ENCODE assay signal across 1 cellular context in the genomic region with DNA sequence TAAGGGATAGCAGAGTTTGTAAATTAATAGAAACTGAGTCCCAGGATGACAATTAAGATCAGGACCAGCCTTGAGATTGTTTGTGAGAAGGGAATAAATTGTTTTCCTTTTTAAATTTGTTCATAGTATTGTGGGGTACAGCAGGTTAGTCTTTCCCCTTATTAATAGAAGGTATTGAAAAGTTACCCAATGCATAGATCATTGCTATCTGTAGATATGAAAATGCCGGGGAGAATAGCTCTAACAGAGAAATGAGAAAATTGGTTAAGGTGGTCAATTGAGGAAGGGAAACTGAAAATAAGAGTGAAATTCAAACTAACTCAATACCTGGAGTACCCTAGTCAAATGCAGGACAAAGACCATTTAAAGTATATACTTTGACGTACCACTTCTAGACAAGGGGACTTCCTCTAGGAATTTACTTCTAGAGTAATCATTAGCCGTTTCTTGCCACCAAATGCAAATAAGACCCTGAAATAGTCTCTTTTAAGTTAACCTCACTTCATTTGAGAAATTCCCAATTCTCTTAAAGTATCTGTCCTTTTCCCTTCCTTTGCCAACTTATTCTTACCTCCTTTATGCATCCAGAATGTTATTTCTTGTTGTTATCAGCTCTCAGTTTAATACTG.
A peak's percentile ranks its signal among the peaks of the same experiment; 100 is the strongest.
TF ChIP-seq lines count a peak whose summit lies in the region.

No MANE protein-coding gene starts in this region.

TF ChIP-seq in GM12878, 131 proteins besides CTCF, POLR2A, EP300 and RAD21 (continued from another document and continues in another):
- TF ChIP-seq, protein P1, sequence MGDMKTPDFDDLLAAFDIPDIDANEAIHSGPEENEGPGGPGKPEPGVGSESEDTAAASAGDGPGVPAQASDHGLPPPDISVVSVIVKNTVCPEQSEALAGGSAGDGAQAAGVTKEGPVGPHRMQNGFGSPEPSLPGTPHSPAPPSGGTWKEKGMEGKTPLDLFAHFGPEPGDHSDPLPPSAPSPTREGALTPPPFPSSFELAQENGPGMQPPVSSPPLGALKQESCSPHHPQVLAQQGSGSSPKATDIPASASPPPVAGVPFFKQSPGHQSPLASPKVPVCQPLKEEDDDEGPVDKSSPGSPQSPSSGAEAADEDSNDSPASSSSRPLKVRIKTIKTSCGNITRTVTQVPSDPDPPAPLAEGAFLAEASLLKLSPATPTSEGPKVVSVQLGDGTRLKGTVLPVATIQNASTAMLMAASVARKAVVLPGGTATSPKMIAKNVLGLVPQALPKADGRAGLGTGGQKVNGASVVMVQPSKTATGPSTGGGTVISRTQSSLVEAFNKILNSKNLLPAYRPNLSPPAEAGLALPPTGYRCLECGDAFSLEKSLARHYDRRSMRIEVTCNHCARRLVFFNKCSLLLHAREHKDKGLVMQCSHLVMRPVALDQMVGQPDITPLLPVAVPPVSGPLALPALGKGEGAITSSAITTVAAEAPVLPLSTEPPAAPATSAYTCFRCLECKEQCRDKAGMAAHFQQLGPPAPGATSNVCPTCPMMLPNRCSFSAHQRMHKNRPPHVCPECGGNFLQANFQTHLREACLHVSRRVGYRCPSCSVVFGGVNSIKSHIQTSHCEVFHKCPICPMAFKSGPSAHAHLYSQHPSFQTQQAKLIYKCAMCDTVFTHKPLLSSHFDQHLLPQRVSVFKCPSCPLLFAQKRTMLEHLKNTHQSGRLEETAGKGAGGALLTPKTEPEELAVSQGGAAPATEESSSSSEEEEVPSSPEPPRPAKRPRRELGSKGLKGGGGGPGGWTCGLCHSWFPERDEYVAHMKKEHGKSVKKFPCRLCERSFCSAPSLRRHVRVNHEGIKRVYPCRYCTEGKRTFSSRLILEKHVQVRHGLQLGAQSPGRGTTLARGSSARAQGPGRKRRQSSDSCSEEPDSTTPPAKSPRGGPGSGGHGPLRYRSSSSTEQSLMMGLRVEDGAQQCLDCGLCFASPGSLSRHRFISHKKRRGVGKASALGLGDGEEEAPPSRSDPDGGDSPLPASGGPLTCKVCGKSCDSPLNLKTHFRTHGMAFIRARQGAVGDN (IDR thresholded peaks at IDR 0.05): no peak
- no peak for TF ChIP-seq RB1 (IDR thresholded peaks at IDR 0.05; ENCODE audit: borderline replicate concordance)
- TF ChIP-seq IKZF2 (IDR thresholded peaks at IDR 0.05): peak; percentile 87 to 89
- TF ChIP-seq, protein P2, sequence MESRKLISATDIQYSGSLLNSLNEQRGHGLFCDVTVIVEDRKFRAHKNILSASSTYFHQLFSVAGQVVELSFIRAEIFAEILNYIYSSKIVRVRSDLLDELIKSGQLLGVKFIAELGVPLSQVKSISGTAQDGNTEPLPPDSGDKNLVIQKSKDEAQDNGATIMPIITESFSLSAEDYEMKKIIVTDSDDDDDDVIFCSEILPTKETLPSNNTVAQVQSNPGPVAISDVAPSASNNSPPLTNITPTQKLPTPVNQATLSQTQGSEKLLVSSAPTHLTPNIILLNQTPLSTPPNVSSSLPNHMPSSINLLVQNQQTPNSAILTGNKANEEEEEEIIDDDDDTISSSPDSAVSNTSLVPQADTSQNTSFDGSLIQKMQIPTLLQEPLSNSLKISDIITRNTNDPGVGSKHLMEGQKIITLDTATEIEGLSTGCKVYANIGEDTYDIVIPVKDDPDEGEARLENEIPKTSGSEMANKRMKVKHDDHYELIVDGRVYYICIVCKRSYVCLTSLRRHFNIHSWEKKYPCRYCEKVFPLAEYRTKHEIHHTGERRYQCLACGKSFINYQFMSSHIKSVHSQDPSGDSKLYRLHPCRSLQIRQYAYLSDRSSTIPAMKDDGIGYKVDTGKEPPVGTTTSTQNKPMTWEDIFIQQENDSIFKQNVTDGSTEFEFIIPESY (IDR thresholded peaks at IDR 0.05): no peak
- no peak for TF ChIP-seq ZNF384 (IDR thresholded peaks at IDR 0.05; ENCODE audit: borderline replicate concordance, low read depth, low read length)
- TF ChIP-seq MXI1 (IDR thresholded peaks at IDR 0.05; ENCODE audit: low read depth, low read length): no peak
- no peak for TF ChIP-seq CREB1 (IDR thresholded peaks at IDR 0.05; ENCODE audit: low read depth)
- TF ChIP-seq, protein P3, sequence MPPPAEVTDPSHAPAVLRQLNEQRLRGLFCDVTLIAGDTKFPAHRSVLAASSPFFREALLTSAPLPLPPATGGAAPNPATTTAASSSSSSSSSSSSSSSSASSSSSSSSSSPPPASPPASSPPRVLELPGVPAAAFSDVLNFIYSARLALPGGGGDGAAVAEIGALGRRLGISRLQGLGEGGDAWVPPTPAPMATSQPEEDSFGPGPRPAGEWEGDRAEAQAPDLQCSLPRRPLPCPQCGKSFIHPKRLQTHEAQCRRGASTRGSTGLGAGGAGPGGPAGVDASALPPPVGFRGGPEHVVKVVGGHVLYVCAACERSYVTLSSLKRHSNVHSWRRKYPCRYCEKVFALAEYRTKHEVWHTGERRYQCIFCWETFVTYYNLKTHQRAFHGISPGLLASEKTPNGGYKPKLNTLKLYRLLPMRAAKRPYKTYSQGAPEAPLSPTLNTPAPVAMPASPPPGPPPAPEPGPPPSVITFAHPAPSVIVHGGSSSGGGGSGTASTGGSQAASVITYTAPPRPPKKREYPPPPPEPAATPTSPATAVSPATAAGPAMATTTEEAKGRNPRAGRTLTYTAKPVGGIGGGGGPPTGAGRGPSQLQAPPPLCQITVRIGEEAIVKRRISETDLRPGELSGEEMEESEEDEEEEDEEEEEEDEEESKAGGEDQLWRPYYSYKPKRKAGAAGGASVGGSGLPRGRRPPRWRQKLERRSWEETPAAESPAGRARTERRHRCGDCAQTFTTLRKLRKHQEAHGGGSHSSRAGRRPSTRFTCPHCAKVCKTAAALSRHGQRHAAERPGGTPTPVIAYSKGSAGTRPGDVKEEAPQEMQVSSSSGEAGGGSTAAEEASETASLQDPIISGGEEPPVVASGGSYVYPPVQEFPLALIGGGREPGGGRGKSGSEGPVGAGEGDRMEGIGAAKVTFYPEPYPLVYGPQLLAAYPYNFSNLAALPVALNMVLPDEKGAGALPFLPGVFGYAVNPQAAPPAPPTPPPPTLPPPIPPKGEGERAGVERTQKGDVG (CRISPR knock-in tag; IDR thresholded peaks at IDR 0.05): no peak
- TF ChIP-seq YBX1 (IDR thresholded peaks at IDR 0.05): no peak
- TF ChIP-seq MTA2 (IDR thresholded peaks at IDR 0.05; ENCODE audit: low read depth): peak; percentile 91
- no peak for TF ChIP-seq HDGF (IDR thresholded peaks at IDR 0.05)
- TF ChIP-seq YY1 (IDR thresholded peaks at IDR 0.05; ENCODE audit: low read depth, low read length): no peak
- no peak for TF ChIP-seq POU2F2 (IDR thresholded peaks at IDR 0.05; ENCODE audit: borderline replicate concordance, low read depth, low read length)
- TF ChIP-seq BRCA1 (IDR thresholded peaks at IDR 0.05; ENCODE audit: low read depth, low read length): no peak
- no peak for TF ChIP-seq HDAC2 (IDR thresholded peaks at IDR 0.05)
- peak; percentile 41 for TF ChIP-seq RELA (IDR thresholded peaks at IDR 0.05; ENCODE audit: borderline replicate concordance, partially characterized antibody)
- TF ChIP-seq, protein P4, sequence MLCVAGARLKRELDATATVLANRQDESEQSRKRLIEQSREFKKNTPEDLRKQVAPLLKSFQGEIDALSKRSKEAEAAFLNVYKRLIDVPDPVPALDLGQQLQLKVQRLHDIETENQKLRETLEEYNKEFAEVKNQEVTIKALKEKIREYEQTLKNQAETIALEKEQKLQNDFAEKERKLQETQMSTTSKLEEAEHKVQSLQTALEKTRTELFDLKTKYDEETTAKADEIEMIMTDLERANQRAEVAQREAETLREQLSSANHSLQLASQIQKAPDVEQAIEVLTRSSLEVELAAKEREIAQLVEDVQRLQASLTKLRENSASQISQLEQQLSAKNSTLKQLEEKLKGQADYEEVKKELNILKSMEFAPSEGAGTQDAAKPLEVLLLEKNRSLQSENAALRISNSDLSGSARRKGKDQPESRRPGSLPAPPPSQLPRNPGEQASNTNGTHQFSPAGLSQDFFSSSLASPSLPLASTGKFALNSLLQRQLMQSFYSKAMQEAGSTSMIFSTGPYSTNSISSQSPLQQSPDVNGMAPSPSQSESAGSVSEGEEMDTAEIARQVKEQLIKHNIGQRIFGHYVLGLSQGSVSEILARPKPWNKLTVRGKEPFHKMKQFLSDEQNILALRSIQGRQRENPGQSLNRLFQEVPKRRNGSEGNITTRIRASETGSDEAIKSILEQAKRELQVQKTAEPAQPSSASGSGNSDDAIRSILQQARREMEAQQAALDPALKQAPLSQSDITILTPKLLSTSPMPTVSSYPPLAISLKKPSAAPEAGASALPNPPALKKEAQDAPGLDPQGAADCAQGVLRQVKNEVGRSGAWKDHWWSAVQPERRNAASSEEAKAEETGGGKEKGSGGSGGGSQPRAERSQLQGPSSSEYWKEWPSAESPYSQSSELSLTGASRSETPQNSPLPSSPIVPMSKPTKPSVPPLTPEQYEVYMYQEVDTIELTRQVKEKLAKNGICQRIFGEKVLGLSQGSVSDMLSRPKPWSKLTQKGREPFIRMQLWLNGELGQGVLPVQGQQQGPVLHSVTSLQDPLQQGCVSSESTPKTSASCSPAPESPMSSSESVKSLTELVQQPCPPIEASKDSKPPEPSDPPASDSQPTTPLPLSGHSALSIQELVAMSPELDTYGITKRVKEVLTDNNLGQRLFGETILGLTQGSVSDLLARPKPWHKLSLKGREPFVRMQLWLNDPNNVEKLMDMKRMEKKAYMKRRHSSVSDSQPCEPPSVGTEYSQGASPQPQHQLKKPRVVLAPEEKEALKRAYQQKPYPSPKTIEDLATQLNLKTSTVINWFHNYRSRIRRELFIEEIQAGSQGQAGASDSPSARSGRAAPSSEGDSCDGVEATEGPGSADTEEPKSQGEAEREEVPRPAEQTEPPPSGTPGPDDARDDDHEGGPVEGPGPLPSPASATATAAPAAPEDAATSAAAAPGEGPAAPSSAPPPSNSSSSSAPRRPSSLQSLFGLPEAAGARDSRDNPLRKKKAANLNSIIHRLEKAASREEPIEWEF (IDR thresholded peaks at IDR 0.05; ENCODE audit: insufficient replicate concordance, low read depth, low read length): peak; percentile 96
- TF ChIP-seq, protein P5, sequence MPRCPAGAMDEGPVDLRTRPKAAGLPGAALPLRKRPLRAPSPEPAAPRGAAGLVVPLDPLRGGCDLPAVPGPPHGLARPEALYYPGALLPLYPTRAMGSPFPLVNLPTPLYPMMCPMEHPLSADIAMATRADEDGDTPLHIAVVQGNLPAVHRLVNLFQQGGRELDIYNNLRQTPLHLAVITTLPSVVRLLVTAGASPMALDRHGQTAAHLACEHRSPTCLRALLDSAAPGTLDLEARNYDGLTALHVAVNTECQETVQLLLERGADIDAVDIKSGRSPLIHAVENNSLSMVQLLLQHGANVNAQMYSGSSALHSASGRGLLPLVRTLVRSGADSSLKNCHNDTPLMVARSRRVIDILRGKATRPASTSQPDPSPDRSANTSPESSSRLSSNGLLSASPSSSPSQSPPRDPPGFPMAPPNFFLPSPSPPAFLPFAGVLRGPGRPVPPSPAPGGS (IDR thresholded peaks at IDR 0.05; ENCODE audit: borderline replicate concordance, insufficient read depth, low read depth, low read length, poor library complexity, severe bottlenecking): no peak
- no peak for TF ChIP-seq SREBF2 (IDR thresholded peaks at IDR 0.05; ENCODE audit: low read length)
- TF ChIP-seq, protein P6, sequence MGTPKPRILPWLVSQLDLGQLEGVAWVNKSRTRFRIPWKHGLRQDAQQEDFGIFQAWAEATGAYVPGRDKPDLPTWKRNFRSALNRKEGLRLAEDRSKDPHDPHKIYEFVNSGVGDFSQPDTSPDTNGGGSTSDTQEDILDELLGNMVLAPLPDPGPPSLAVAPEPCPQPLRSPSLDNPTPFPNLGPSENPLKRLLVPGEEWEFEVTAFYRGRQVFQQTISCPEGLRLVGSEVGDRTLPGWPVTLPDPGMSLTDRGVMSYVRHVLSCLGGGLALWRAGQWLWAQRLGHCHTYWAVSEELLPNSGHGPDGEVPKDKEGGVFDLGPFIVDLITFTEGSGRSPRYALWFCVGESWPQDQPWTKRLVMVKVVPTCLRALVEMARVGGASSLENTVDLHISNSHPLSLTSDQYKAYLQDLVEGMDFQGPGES (IDR thresholded peaks at IDR 0.05): no peak
- no peak for TF ChIP-seq MEF2A (IDR thresholded peaks at IDR 0.05; ENCODE audit: insufficient read depth, low read depth, low read length)
- no peak for TF ChIP-seq NRF1 (conservative IDR thresholded peaks at IDR 0.05; ENCODE audit: low read depth, low read length)
- peak; percentile 74 for TF ChIP-seq ATF7 (IDR thresholded peaks at IDR 0.05; ENCODE audit: low read depth)
- no peak for TF ChIP-seq SMAD5 (IDR thresholded peaks at IDR 0.05; ENCODE audit: low read depth)
- TF ChIP-seq SMC3 (IDR thresholded peaks at IDR 0.05; ENCODE audit: borderline replicate concordance, low read length): no peak
- TF ChIP-seq BMI1 (IDR thresholded peaks at IDR 0.05; ENCODE audit: borderline replicate concordance): 0 out of 2 replicates have a peak, but pooled peaks have one; percentile 27
- peak; percentile 58 for TF ChIP-seq ZNF24 (IDR thresholded peaks at IDR 0.05)
- no peak for TF ChIP-seq JUND (IDR thresholded peaks at IDR 0.05; ENCODE audit: low read depth, low read length)
- no peak for TF ChIP-seq EZH2 (IDR thresholded peaks at IDR 0.05; ENCODE audit: borderline replicate concordance, control insufficient read depth, low read depth, low read length)
- TF ChIP-seq, protein P7, sequence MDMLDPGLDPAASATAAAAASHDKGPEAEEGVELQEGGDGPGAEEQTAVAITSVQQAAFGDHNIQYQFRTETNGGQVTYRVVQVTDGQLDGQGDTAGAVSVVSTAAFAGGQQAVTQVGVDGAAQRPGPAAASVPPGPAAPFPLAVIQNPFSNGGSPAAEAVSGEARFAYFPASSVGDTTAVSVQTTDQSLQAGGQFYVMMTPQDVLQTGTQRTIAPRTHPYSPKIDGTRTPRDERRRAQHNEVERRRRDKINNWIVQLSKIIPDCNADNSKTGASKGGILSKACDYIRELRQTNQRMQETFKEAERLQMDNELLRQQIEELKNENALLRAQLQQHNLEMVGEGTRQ (IDR thresholded peaks at IDR 0.05; ENCODE audit: borderline replicate concordance, low read depth, low read length): no peak
- TF ChIP-seq, protein P8, sequence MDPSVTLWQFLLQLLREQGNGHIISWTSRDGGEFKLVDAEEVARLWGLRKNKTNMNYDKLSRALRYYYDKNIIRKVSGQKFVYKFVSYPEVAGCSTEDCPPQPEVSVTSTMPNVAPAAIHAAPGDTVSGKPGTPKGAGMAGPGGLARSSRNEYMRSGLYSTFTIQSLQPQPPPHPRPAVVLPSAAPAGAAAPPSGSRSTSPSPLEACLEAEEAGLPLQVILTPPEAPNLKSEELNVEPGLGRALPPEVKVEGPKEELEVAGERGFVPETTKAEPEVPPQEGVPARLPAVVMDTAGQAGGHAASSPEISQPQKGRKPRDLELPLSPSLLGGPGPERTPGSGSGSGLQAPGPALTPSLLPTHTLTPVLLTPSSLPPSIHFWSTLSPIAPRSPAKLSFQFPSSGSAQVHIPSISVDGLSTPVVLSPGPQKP (IDR thresholded peaks at IDR 0.05; ENCODE audit: low read depth, low read length): no peak
- TF ChIP-seq, protein P9, sequence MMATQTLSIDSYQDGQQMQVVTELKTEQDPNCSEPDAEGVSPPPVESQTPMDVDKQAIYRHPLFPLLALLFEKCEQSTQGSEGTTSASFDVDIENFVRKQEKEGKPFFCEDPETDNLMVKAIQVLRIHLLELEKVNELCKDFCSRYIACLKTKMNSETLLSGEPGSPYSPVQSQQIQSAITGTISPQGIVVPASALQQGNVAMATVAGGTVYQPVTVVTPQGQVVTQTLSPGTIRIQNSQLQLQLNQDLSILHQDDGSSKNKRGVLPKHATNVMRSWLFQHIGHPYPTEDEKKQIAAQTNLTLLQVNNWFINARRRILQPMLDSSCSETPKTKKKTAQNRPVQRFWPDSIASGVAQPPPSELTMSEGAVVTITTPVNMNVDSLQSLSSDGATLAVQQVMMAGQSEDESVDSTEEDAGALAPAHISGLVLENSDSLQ (IDR thresholded peaks at IDR 0.05): no peak
- no peak for TF ChIP-seq BCL11A (IDR thresholded peaks at IDR 0.05; ENCODE audit: low read depth, low read length)
